8 cellular contexts compared by ENCODE assay signal in the genomic region with DNA sequence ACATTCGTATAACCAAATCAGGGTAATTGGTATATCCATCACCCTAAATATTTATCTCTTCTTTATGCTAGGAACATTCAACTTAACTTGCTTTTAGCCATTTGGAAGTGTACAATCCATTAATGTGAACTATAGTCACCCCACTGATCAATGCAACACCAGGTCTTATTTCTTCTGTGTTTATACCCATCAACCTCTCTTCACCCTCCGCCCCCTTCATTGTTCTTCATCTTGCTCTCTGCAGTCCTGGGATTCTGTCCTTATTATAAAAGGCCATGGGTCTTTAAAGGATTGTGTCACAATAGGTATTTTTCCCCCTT. TPM values are rescaled to one million over a fixed set of nuclear protein-coding genes. Genes with fewer than 3 reads are reported as not detected.
DNase-seq lines count a peak whose midpoint lies in the region; ATAC-seq, FAIRE-seq and TF ChIP-seq lines count a peak whose summit lies in the region.

No MANE protein-coding gene starts in this region.

- H3K27ac ChIP-seq in ACC112 (ENCODE audit: low read depth, low read length): no peak overlapping the region

- H3K36me3 ChIP-seq in ACC112 (ENCODE audit: insufficient read depth, low read length) (peaks cover 3% of the 10 kb centered on the region; the same call in 1 of the 2 replicates), bronchial epithelial cell (ENCODE audit: control insufficient read depth, insufficient read depth, low read length) (peaks cover 1% of the 10 kb centered on the region)

- H2AFZ ChIP-seq in ACC112 (ENCODE audit: low read length, unreplicated experiment): peak overlapping the region; percentile 71

- no peaks in the 10 kb centered on the region for H3K9me3 ChIP-seq in mononuclear cell (ENCODE audit: low read depth, low read length)

- TF ChIP-seq CTCF in HFF-Myc (IDR thresholded peaks at IDR 0.05; ENCODE audit: low read depth, low read length, missing control alignments) (no peak), bronchial epithelial cell (IDR thresholded peaks at IDR 0.05; ENCODE audit: insufficient read depth, low read length, severe bottlenecking) (no peak)

- H3K4me3 ChIP-seq in ACC112 (ENCODE audit: low read depth, low read length): peak overlapping the region; percentile 89
- peak overlapping the region; percentile 81 for H3K4me3 ChIP-seq in HFF-Myc (replicated peaks; ENCODE audit: low read depth, low read length)
- H3K4me3 ChIP-seq in bronchial epithelial cell (ENCODE audit: low read depth, low read length): peak overlapping the region; percentile 95
- H3K4me3 ChIP-seq in mononuclear cell (ENCODE audit: low read length): peak overlapping the region; percentile 92

- peaks cover 20% of the 10 kb centered on the region for H3K79me2 ChIP-seq in ACC112 (ENCODE audit: control insufficient read depth, insufficient read depth, low read length, unreplicated experiment)

- DNase-seq in HFF-Myc (ENCODE audit: extremely low read depth, low read depth) (no peak), bronchial epithelial cell (ENCODE audit: low read depth) (no peak), DMS 273 treated with DMSO at 0.1 percent for 48 hours (lab: John Stamatoyannopoulos, UW) (no peak)

- H3K4me1 ChIP-seq in ACC112 (ENCODE audit: control insufficient read depth, insufficient read depth, low read length, unreplicated experiment): peaks cover 13% of the 10 kb centered on the region
- peaks cover 41% of the 10 kb centered on the region for H3K4me1 ChIP-seq in mononuclear cell (ENCODE audit: insufficient read depth, low read length)

- H3K27me3 ChIP-seq in ACC112 (ENCODE audit: insufficient read depth, low read length) (no peaks in the 10 kb centered on the region), bronchial epithelial cell (ENCODE audit: control insufficient read depth, insufficient read depth, low read length) (no peaks in the 10 kb centered on the region), mononuclear cell (ENCODE audit: insufficient read depth, low read length) (no peaks in the 10 kb centered on the region)

- ATAC-seq in HG02623 (IDR thresholded peaks at IDR 0.05; ENCODE audit: unreplicated experiment) (no peak), GM21528 (IDR thresholded peaks at IDR 0.05; ENCODE audit: low FRiP score, unreplicated experiment) (no peak), GM18858 (IDR thresholded peaks at IDR 0.05; ENCODE audit: unreplicated experiment) (no peak)

- FAIRE-seq in bronchial epithelial cell (lab: Jason Lieb, UNC): no peak

RNA-seq across cellular contexts. Expression of gene ABRACL, which starts 1.6 kb away (rescaled TPM):
- 39.2 and 43.4 TPM in 2 replicates for total RNA-seq in bronchial epithelial cell
- 43.7 TPM for total RNA-seq in mononuclear cell

RNA-seq across cellular contexts. Expression of gene REPS1, which starts 42.1 kb away (rescaled TPM):
- total RNA-seq in bronchial epithelial cell: 31.1 and 38.3 TPM in 2 replicates
- 62.8 TPM for total RNA-seq in mononuclear cell
